14 cellular contexts compared by ENCODE assay signal in the genomic region with DNA sequence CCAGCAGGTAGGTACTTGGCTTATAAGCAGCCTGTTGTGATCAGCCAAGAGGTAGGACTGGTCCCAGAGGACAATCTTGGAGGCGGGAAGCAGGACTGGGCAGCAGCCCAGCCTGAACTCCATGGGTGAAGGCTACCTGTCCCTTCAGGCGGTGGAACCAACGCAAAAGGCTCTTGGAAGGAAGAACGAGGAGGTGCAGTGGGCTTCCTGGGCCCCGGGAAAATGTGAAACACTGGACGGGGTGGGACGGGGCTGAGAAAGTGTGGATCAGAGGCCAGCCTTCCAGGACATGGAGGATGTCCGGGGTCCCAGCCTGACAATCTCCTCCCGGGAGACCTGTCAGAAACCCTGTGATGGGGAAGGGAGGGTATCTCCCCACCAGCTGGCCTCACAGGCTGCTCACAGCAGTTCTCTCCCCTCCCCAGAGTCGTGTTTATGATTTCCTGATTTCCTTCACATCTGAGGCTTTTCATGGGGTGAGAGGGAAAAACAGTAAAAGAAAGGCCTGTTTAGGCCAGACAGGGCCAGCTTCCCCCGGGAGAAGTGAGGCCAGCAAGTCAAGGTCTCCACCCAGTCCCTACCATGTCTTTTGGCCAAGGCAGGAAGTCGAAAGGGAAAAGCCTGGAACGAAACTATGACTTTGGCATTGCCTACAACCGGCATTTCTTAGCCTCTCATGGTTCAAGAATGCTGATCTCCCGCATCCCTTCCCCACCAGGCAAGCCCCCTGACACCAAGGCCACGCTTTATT. TPM values are rescaled to one million over a fixed set of nuclear protein-coding genes. Genes with fewer than 3 reads are reported as not detected.
DNase-seq lines count a peak whose midpoint lies in the region; ATAC-seq and TF ChIP-seq lines count a peak whose summit lies in the region.
"Had no signal": no experiment of that assay in that cellular context is flagged by ENCODE, and none has a peak within 500 bp of the region (broad histone marks: within the 10 kb centered on the region; RNA-seq: fewer than 3 reads in every experiment).

No MANE protein-coding gene starts in this region.

- WGBS in sigmoid colon, 2 donors, result 69 to 73% methylated on average over 16 of the region's 16 CpGs

- no peaks in the 10 kb centered on the region for H3K9me3 Mint-ChIP-seq in dendritic cell treated with granulocyte-macrophage colony-stimulating factor and Interleukin-4, amounts not matched to agents 40 ng/mL and 50 ng/mL, for 4 days
- no peaks in the 10 kb centered on the region for H3K9me3 Mint-ChIP-seq in immature natural killer cell
- H3K9me3 Mint-ChIP-seq in activated CD4-positive, alpha-beta T cell treated with anti-CD3 and anti-CD28 coated beads for 36 hours (ENCODE audit: low read depth), result no peaks in the 10 kb centered on the region
- H3K9me3 Mint-ChIP-seq: activated naive CD8-positive, alpha-beta T cell treated with anti-CD3 and anti-CD28 coated beads, Interleukin-2, amount 50 U/mL, for 24 hours had no signal

- H3K36me3 Mint-ChIP-seq in dendritic cell treated with granulocyte-macrophage colony-stimulating factor and Interleukin-4, amounts not matched to agents 40 ng/mL and 50 ng/mL, for 4 days (ENCODE audit: low read depth), result peaks cover 100% of the 10 kb centered on the region
- peaks cover 30 to 51% (median 35%) of the 10 kb centered on the region in 3 donors for H3K36me3 Mint-ChIP-seq in immature natural killer cell
- H3K36me3 Mint-ChIP-seq in activated CD4-positive, alpha-beta T cell treated with anti-CD3 and anti-CD28 coated beads for 36 hours (ENCODE audit: low read depth), result no peaks in the 10 kb centered on the region

- H3K9me3 ChIP-seq in sigmoid colon, result no peaks in the 10 kb centered on the region
- no peaks in the 10 kb centered on the region for H3K9me3 ChIP-seq in vagina

- peak overlapping the region; percentile 58 for H3K27ac Mint-ChIP-seq in dendritic cell treated with granulocyte-macrophage colony-stimulating factor and Interleukin-4, amounts not matched to agents 40 ng/mL and 50 ng/mL, for 4 days
- peak overlapping the region; percentile 86 to 98 (median 92) for H3K27ac Mint-ChIP-seq in immature natural killer cell
- no peak overlapping the region for H3K27ac Mint-ChIP-seq in activated CD4-positive, alpha-beta T cell treated with anti-CD3 and anti-CD28 coated beads for 36 hours
- H3K27ac Mint-ChIP-seq: activated naive CD8-positive, alpha-beta T cell treated with anti-CD3 and anti-CD28 coated beads, Interleukin-2, amount 50 U/mL, for 24 hours had no signal

- H3K27me3 ChIP-seq in sigmoid colon (no peaks in the 10 kb centered on the region), vagina (no peaks in the 10 kb centered on the region)
- H3K27me3 ChIP-seq: dorsolateral prefrontal cortex had no signal

- H3K4me3 ChIP-seq in sigmoid colon (no peak overlapping the region), vagina (no peak overlapping the region)
- H3K4me3 ChIP-seq: dorsolateral prefrontal cortex had no signal

- peaks cover 99% of the 10 kb centered on the region for H3K4me1 Mint-ChIP-seq in dendritic cell treated with granulocyte-macrophage colony-stimulating factor and Interleukin-4, amounts not matched to agents 40 ng/mL and 50 ng/mL, for 4 days (ENCODE audit: low read depth)
- peaks cover 98 to 100% of the 10 kb centered on the region in 2 donors for H3K4me1 Mint-ChIP-seq in immature natural killer cell
- H3K4me1 Mint-ChIP-seq in activated CD4-positive, alpha-beta T cell treated with anti-CD3 and anti-CD28 coated beads for 36 hours, result peaks cover 3% of the 10 kb centered on the region

- ATAC-seq in GM18868 (IDR thresholded peaks at IDR 0.05; ENCODE audit: unreplicated experiment) (no peak), GM19455 (IDR thresholded peaks at IDR 0.05; ENCODE audit: unreplicated experiment) (no peak)
- ATAC-seq in activated CD4-positive, alpha-beta T cell treated with anti-CD3 and anti-CD28 coated beads for 36 hours, result no peak
- ATAC-seq: activated naive CD8-positive, alpha-beta T cell treated with anti-CD3 and anti-CD28 coated beads, Interleukin-2, amount 50 U/mL, for 24 hours had no signal

- CTCF ChIA-PET in activated CD4-positive, alpha-beta T cell treated with anti-CD3 and anti-CD28 coated beads for 36 hours (lab: Charles Lee), result no interaction called here

- peaks cover 3% of the 10 kb centered on the region for H3K27me3 Mint-ChIP-seq in dendritic cell treated with granulocyte-macrophage colony-stimulating factor and Interleukin-4, amounts not matched to agents 40 ng/mL and 50 ng/mL, for 4 days
- H3K27me3 Mint-ChIP-seq in immature natural killer cell (ENCODE audit: low read depth in 3 of 3), result peaks cover 0 to 2% (median 0%) of the 10 kb centered on the region in 3 donors
- H3K27me3 Mint-ChIP-seq in activated CD4-positive, alpha-beta T cell treated with anti-CD3 and anti-CD28 coated beads for 36 hours, result peaks cover 2% of the 10 kb centered on the region
- H3K27me3 Mint-ChIP-seq: activated naive CD8-positive, alpha-beta T cell treated with anti-CD3 and anti-CD28 coated beads, Interleukin-2, amount 50 U/mL, for 24 hours had no signal

- intact Hi-C loops in dendritic cell treated with granulocyte-macrophage colony-stimulating factor and Interleukin-4, amounts not matched to agents 40 ng/mL and 50 ng/mL, for 4 days (cut with micrococcal nuclease), result no loop called here
- intact Hi-C loops in sigmoid colon (cut with DNase I), result no loop called here
- intact Hi-C loops in vagina (cut with DNase I), result no loop called here
- intact Hi-C loops in activated CD4-positive, alpha-beta T cell treated with anti-CD3 and anti-CD28 coated beads for 36 hours (cut with DNase I, micrococcal nuclease), result no loop called here

- H3K4me1 ChIP-seq in sigmoid colon, result no peaks in the 10 kb centered on the region
- H3K4me1 ChIP-seq in vagina, result peaks cover 19% of the 10 kb centered on the region

- H3K27ac ChIP-seq in sigmoid colon (peak overlapping the region in 3 of 4 donors; percentile 14 to 40 (median 31)), vagina (peak overlapping the region; percentile 10)

- no peak for TF ChIP-seq EP300 in sigmoid colon (IDR thresholded peaks at IDR 0.05)

- DNase-seq in immature natural killer cell (no peak), sigmoid colon (no peak), vagina (ENCODE audit: extremely low spot score in 2 of 2) (no peak)
- no peak for DNase-seq in activated CD4-positive, alpha-beta T cell treated with anti-CD3 and anti-CD28 coated beads for 36 hours
- DNase-seq: activated naive CD8-positive, alpha-beta T cell treated with anti-CD3 and anti-CD28 coated beads, Interleukin-2, amount 50 U/mL, for 24 hours; COR-L47; dorsolateral prefrontal cortex; EL; NCI-H1105; NCI-H524 treated with DMSO at 0.1 percent for 48 hours; stimulated activated CD4-positive, alpha-beta T cell treated with anti-CD3 and anti-CD28 coated beads, Interleukin-4, amount 100 ng/mL, for 1 hour had no signal

- TF ChIP-seq CTCF in sigmoid colon (IDR thresholded peaks at IDR 0.05), result no peak
- TF ChIP-seq CTCF in vagina (IDR thresholded peaks at IDR 0.05), result no peak

- H3K36me3 ChIP-seq in sigmoid colon, result no peaks in the 10 kb centered on the region
- H3K36me3 ChIP-seq in vagina, result no peaks in the 10 kb centered on the region

- TF ChIP-seq POLR2A in sigmoid colon (IDR thresholded peaks at IDR 0.05), result no peak
- no peak for TF ChIP-seq POLR2A in vagina (IDR thresholded peaks at IDR 0.05)

- POLR2A ChIA-PET in activated CD4-positive, alpha-beta T cell treated with anti-CD3 and anti-CD28 coated beads for 36 hours (lab: Charles Lee), result no interaction called here

- H3K4me3 Mint-ChIP-seq in dendritic cell treated with granulocyte-macrophage colony-stimulating factor and Interleukin-4, amounts not matched to agents 40 ng/mL and 50 ng/mL, for 4 days, result peak overlapping the region; percentile 7
- peak overlapping the region in 2 of 5 donors; percentile 59 to 83 for H3K4me3 Mint-ChIP-seq in immature natural killer cell
- no peak overlapping the region for H3K4me3 Mint-ChIP-seq in activated CD4-positive, alpha-beta T cell treated with anti-CD3 and anti-CD28 coated beads for 36 hours
- H3K4me3 Mint-ChIP-seq: activated naive CD8-positive, alpha-beta T cell treated with anti-CD3 and anti-CD28 coated beads, Interleukin-2, amount 50 U/mL, for 24 hours had no signal

RNA-seq across cellular contexts. Expression of a gene that starts 11.3 kb away (rescaled TPM):
- 10 to 100 TPM; 32.5 to 83.7 (median 49.6) TPM for polyA plus RNA-seq in immature natural killer cell
- total RNA-seq in sigmoid colon, result 10 to 100 TPM in 3 of 4 donors, 1 to 10 TPM in 1; 10.0 to 14.8 (median 12.0) TPM
- polyA plus RNA-seq in sigmoid colon, result 1 to 10 TPM; 3.0 to 8.8 (median 6.5) TPM
- 10.1 TPM for total RNA-seq in vagina
- not detected for total RNA-seq in activated CD4-positive, alpha-beta T cell treated with anti-CD3 and anti-CD28 coated beads for 36 hours

Comparison
In these comparisons a context has a peak if more than half of its experiments do, and no peak if none do; other contexts are left out.
1. RNA of a gene that starts 11.3 kb away (total RNA-seq): 10.0 to 14.8 TPM in sigmoid colon and 10.1 TPM in vagina (single experiment); not detected in activated CD4-positive, alpha-beta T cell treated with anti-CD3 and anti-CD28 coated beads for 36 hours; every median in the first group is over 10 times any median in the second.